Comparison of ENCODE assay signal across 10 cellular contexts in the genomic region with DNA sequence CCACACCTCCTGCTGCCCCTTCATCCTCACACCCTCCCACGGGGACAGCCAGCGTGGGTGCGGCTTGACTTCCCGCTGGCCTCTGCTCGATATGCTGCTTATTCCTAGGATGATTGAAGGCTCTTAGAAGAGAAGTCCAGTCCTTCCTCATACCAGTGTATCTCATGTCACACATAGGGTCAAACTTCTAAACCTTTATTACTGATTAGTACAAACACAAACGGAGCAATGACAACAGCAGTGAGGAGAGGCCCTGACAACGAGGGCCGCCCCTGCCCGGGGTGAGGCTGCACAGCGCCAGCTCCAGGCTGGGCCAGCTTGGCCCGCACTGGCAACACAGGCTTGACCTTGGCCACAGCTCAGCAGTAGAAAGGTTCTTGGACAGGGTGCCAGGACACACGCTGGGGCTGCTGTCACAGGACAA. TPM values are rescaled to one million over a fixed set of nuclear protein-coding genes. Genes with fewer than 3 reads are reported as not detected.
A peak's percentile ranks its signal among the peaks of the same experiment; 100 is the strongest.
DNase-seq lines count a peak whose midpoint lies in the region; ATAC-seq and TF ChIP-seq lines count a peak whose summit lies in the region.
"Had no signal": no experiment of that assay in that cellular context is flagged by ENCODE, and none has a peak within 500 bp of the region (broad histone marks: within the 10 kb centered on the region; RNA-seq: fewer than 3 reads in every experiment).

No MANE protein-coding gene starts in this region.

- H3K4me1 ChIP-seq in CD8-positive, alpha-beta memory T cell (ENCODE audit: insufficient read depth, low read length) = peaks cover 50% of the 10 kb centered on the region
- H3K4me1 ChIP-seq in prostate gland (replicated peaks) (peaks cover 17% of the 10 kb centered on the region), ovary (ENCODE audit: insufficient read depth) (peaks cover 4% of the 10 kb centered on the region)

- H3K9me3 Mint-ChIP-seq in CD8-positive, alpha-beta memory T cell = no peaks in the 10 kb centered on the region
- H3K9me3 Mint-ChIP-seq in activated CD4-positive, alpha-beta memory T cell treated with anti-CD3 and anti-CD28 coated beads for 36 hours = no peaks in the 10 kb centered on the region

- DNase-seq in CD8-positive, alpha-beta memory T cell = no peak
- DNase-seq in activated CD4-positive, alpha-beta memory T cell treated with anti-CD3 and anti-CD28 coated beads for 36 hours = no peak
- DNase-seq in Right ventricle myocardium superior (peak; percentile 78), prostate gland (ENCODE audit: low spot score) (peak; percentile 43), NCI-H1105 (lab: John Stamatoyannopoulos, UW) (no peak), ovary (no peak), hepatic stellate cell (ENCODE audit: low spot score) (no peak)
- DNase-seq: mesendoderm, NCI-H510A treated with DMSO at 0.1 percent for 48 hours had no signal

- WGBS in prostate gland = 39% methylated on average over 12 of the region's 12 CpGs
- 61 to 70% (median 69%) methylated on average over 12 of the region's 12 CpGs for WGBS in ovary, 3 donors

- POLR2A ChIA-PET in CD8-positive, alpha-beta memory T cell (lab: Charles Lee) = interaction anchor here (2.1 to 5.0 kb wide), 2 partner anchors 29 to 36 kb away, joined by 12 to 39 read pairs; a partner anchor contains a TSS
- POLR2A ChIA-PET in activated CD4-positive, alpha-beta memory T cell treated with anti-CD3 and anti-CD28 coated beads for 36 hours (lab: Charles Lee) = interaction anchor here (0.9 to 4.7 kb wide), 3 partner anchors 18 to 337 kb away, joined by 3 to 30 read pairs (median 5); a partner anchor contains a TSS

- no peaks in the 10 kb centered on the region for H3K9me3 ChIP-seq in CD8-positive, alpha-beta memory T cell (ENCODE audit: low read length)
- H3K9me3 ChIP-seq in prostate gland (no peaks in the 10 kb centered on the region), ovary (no peaks in the 10 kb centered on the region)

- H3K4me3 ChIP-seq in CD8-positive, alpha-beta memory T cell (ENCODE audit: low read length) = peak overlapping the region; percentile 55
- H3K4me3 ChIP-seq in prostate gland (no peak overlapping the region), ovary (no peak overlapping the region)

- ATAC-seq in Right ventricle myocardium superior (ENCODE audit: poor library complexity) (peak; percentile 49), GM18868 (IDR thresholded peaks at IDR 0.05; ENCODE audit: unreplicated experiment) (no peak)

- TF ChIP-seq CTCF in prostate gland (IDR thresholded peaks at IDR 0.05) (no peak), ovary (IDR thresholded peaks at IDR 0.05) (no peak)

- H3K36me3 ChIP-seq in CD8-positive, alpha-beta memory T cell (ENCODE audit: insufficient read depth, low read length) = peaks cover 31% of the 10 kb centered on the region
- H3K36me3 ChIP-seq in prostate gland (peaks cover 11 to 17% of the 10 kb centered on the region in 2 donors), ovary (no peaks in the 10 kb centered on the region)

- TF ChIP-seq EP300 in ovary (IDR thresholded peaks at IDR 0.05) = no peak

- H3K27me3 ChIP-seq in CD8-positive, alpha-beta memory T cell (ENCODE audit: insufficient read depth, low read length, poor library complexity, severe bottlenecking) = no peaks in the 10 kb centered on the region
- H3K27me3 ChIP-seq in prostate gland (replicated peaks; ENCODE audit: insufficient read depth) (no peaks in the 10 kb centered on the region), ovary (no peaks in the 10 kb centered on the region)

- CTCF ChIA-PET in CD8-positive, alpha-beta memory T cell (lab: Charles Lee) = interaction anchor here (1.5 to 2.2 kb wide), 3 partner anchors 12 to 36 kb away, joined by 6 to 9 read pairs (median 9); a partner anchor contains a TSS
- CTCF ChIA-PET in activated CD4-positive, alpha-beta memory T cell treated with anti-CD3 and anti-CD28 coated beads for 36 hours (lab: Charles Lee) = interaction anchor here (0.6 to 4.3 kb wide), 4 partner anchors 9 to 276 kb away, joined by 4 to 18 read pairs (median 10); no protein-coding TSS in a partner anchor

- H3K36me3 Mint-ChIP-seq in CD8-positive, alpha-beta memory T cell = peaks cover 8 to 61% (median 14%) of the 10 kb centered on the region in 3 donors
- peaks cover 30% of the 10 kb centered on the region for H3K36me3 Mint-ChIP-seq in activated CD4-positive, alpha-beta memory T cell treated with anti-CD3 and anti-CD28 coated beads for 36 hours

- peaks cover 0 to 1% of the 10 kb centered on the region in 2 donors for H3K27me3 Mint-ChIP-seq in CD8-positive, alpha-beta memory T cell
- no peaks in the 10 kb centered on the region for H3K27me3 Mint-ChIP-seq in activated CD4-positive, alpha-beta memory T cell treated with anti-CD3 and anti-CD28 coated beads for 36 hours

- peak overlapping the region; percentile 13 to 98 (median 90) for H3K4me3 Mint-ChIP-seq in CD8-positive, alpha-beta memory T cell
- H3K4me3 Mint-ChIP-seq in activated CD4-positive, alpha-beta memory T cell treated with anti-CD3 and anti-CD28 coated beads for 36 hours = peak overlapping the region; percentile 26

- peak overlapping the region; percentile 92 for H3K27ac ChIP-seq in CD8-positive, alpha-beta memory T cell (ENCODE audit: low read depth, low read length)
- H3K27ac ChIP-seq in prostate gland (peak overlapping the region; percentile 90 to 95), ovary (no peak overlapping the region)

- intact Hi-C loops in activated CD4-positive, alpha-beta memory T cell treated with anti-CD3 and anti-CD28 coated beads for 36 hours (cut with micrococcal nuclease) = loop anchor here (2.0 to 5.0 kb wide), 4 partner anchors 133 to 702 kb away; a partner anchor contains a TSS
- intact Hi-C loops in Right ventricle myocardium superior (cut with DNase I) (loop anchor here (5.0 kb wide), 1 partner anchor 128 kb away; a partner anchor contains a TSS), prostate gland (cut with DNase I) (no loop called here), ovary (cut with DNase I) (loop anchor here in 1 of 4 donors (5.0 kb wide), 1 partner anchor 68 kb away; no protein-coding TSS in a partner anchor)

- H3K4me1 Mint-ChIP-seq in CD8-positive, alpha-beta memory T cell = peaks cover 49 to 56% (median 52%) of the 10 kb centered on the region in 3 donors
- H3K4me1 Mint-ChIP-seq in activated CD4-positive, alpha-beta memory T cell treated with anti-CD3 and anti-CD28 coated beads for 36 hours (ENCODE audit: low read depth) = peaks cover 44% of the 10 kb centered on the region

- TF ChIP-seq POLR2A in prostate gland (IDR thresholded peaks at IDR 0.05) (no peak), ovary (IDR thresholded peaks at IDR 0.05) (no peak)

- peak overlapping the region; percentile 96 to 100 (median 100) for H3K27ac Mint-ChIP-seq in CD8-positive, alpha-beta memory T cell
- H3K27ac Mint-ChIP-seq in activated CD4-positive, alpha-beta memory T cell treated with anti-CD3 and anti-CD28 coated beads for 36 hours = peak overlapping the region; percentile 92

RNA-seq across cellular contexts. Expression of a gene that starts 3.7 kb away (rescaled TPM):
- total RNA-seq in CD8-positive, alpha-beta memory T cell = 100 to 1,000 TPM; 162 to 166 TPM
- 251 TPM for polyA plus RNA-seq in CD8-positive, alpha-beta memory T cell
- 100 to 1,000 TPM; 162 to 170 TPM for total RNA-seq in activated CD4-positive, alpha-beta memory T cell treated with anti-CD3 and anti-CD28 coated beads for 36 hours
- total RNA-seq in Right ventricle myocardium superior = 71.6 TPM
- 100 to 1,000 TPM in 1 of 2 donors, 10 to 100 TPM in 1; 48.3 to 104 TPM for total RNA-seq in prostate gland
- 10 to 100 TPM; 18.5 to 68.8 (median 45.0) TPM for total RNA-seq in ovary
- polyA plus RNA-seq in ovary = 10 to 100 TPM; 40.2 to 53.6 TPM

RNA-seq across cellular contexts. Expression of a gene that starts 3.9 kb away (rescaled TPM):
- 10 to 100 TPM; 10.3 to 11.6 TPM for total RNA-seq in CD8-positive, alpha-beta memory T cell
- 0.85 TPM for polyA plus RNA-seq in CD8-positive, alpha-beta memory T cell
- total RNA-seq in activated CD4-positive, alpha-beta memory T cell treated with anti-CD3 and anti-CD28 coated beads for 36 hours = 1 to 10 TPM; 8.0 to 9.2 TPM
- 9.1 TPM for total RNA-seq in Right ventricle myocardium superior
- total RNA-seq in prostate gland = 10 to 100 TPM; 15.4 to 21.5 TPM
- total RNA-seq in ovary = 1 to 10 TPM; 2.5 to 9.3 (median 8.3) TPM
- 1 to 10 TPM; 2.0 to 3.0 TPM for polyA plus RNA-seq in ovary

RNA-seq across cellular contexts. Expression of a gene that starts 19.3 kb away (rescaled TPM):
- under 1 TPM in 1 of 2 experiments, not detected in 1; 0.80 TPM for total RNA-seq in CD8-positive, alpha-beta memory T cell
- 0.17 TPM for polyA plus RNA-seq in CD8-positive, alpha-beta memory T cell
- under 1 TPM; 0.55 to 0.73 TPM for total RNA-seq in activated CD4-positive, alpha-beta memory T cell treated with anti-CD3 and anti-CD28 coated beads for 36 hours
- total RNA-seq in Right ventricle myocardium superior (not detected), prostate gland (under 1 TPM in 1 of 2 donors, not detected in 1; 0.51 TPM), ovary (under 1 TPM in 3 of 7 donors, not detected in 4; 0.10 to 0.15 (median 0.13) TPM)
- polyA plus RNA-seq in ovary = under 1 TPM; 0.04 to 0.33 TPM

RNA-seq across cellular contexts. Expression of a gene that starts 29.0 kb away (rescaled TPM):
- 1 to 10 TPM; 6.9 to 8.8 TPM for total RNA-seq in CD8-positive, alpha-beta memory T cell
- 10.1 TPM for polyA plus RNA-seq in CD8-positive, alpha-beta memory T cell
- 10 to 100 TPM; 13.1 to 16.7 TPM for total RNA-seq in activated CD4-positive, alpha-beta memory T cell treated with anti-CD3 and anti-CD28 coated beads for 36 hours
- total RNA-seq in Right ventricle myocardium superior (24.6 TPM), prostate gland (10 to 100 TPM; 96.1 to 99.6 TPM), ovary (10 to 100 TPM; 25.3 to 83.8 (median 51.0) TPM)
- polyA plus RNA-seq in ovary = 10 to 100 TPM; 12.4 to 24.4 TPM

RNA-seq across cellular contexts. Expression of a gene that starts 35.4 kb away (rescaled TPM):
- 10 to 100 TPM; 34.1 to 36.0 TPM for total RNA-seq in CD8-positive, alpha-beta memory T cell
- 45.8 TPM for polyA plus RNA-seq in CD8-positive, alpha-beta memory T cell
- total RNA-seq in activated CD4-positive, alpha-beta memory T cell treated with anti-CD3 and anti-CD28 coated beads for 36 hours = 10 to 100 TPM; 25.3 to 28.6 TPM
- total RNA-seq in Right ventricle myocardium superior (122 TPM), prostate gland (100 to 1,000 TPM; 102 to 108 TPM), ovary (100 to 1,000 TPM in 3 of 7 donors, 10 to 100 TPM in 4; 52.8 to 111 (median 86.0) TPM)
- 100 to 1,000 TPM in 1 of 2 donors, 10 to 100 TPM in 1; 69.8 to 112 TPM for polyA plus RNA-seq in ovary

Comparison
In these comparisons a context has a peak if more than half of its experiments do, and no peak if none do; other contexts are left out.
1. DNase-seq: peak in Right ventricle myocardium superior (single experiment) and prostate gland (single experiment); none in CD8-positive, alpha-beta memory T cell (0 of 5), activated CD4-positive, alpha-beta memory T cell treated with anti-CD3 and anti-CD28 coated beads for 36 hours (single experiment), NCI-H1105 (single experiment), ovary (0 of 5) and hepatic stellate cell (single experiment).
2. H3K27ac ChIP-seq: peak in CD8-positive, alpha-beta memory T cell (single experiment) and prostate gland (2 of 2); none in ovary (0 of 2).